In the genomic region with DNA sequence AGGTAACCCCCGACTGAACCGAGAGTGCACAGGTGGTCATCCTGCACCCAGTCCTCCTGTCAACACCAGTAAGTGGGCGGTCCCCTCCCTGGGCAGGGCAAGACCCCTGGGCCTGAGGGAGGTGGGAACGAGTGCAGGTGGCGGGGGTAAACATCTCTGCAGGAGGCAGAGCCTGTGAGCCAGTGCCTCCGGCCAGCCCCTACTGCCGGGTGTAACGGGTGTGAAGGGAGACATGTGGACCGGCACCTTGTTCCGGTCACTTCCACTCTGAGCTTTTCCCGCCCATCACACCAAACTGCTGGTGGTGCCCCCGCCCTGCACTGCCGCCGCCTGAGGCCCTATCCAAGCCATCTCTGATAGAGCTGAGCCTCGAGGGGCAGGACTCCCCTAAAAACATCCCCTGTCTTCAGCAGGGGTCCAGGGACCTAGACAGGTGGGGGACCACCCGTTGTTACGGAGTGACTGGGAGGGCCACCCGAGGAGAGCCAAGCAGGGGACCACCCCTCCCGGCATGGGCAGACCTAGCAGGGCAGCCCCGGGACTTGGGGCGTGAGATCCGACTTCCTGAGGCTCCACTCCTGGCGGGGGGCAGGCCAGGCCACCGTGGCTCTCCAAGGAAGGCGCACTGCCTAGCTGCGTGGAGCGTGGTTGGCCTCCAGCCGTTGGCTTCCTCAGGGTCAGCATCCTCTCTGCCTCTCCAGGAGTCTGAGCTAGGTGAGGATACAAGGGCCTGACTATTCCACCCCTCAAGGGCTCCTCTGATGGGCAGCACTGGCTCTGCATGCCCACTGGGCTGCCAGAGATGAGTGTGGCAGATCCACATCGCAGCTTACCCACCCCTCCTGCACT, we compare ENCODE assay signal across 25 cellular contexts. TPM values are rescaled to one million over a fixed set of nuclear protein-coding genes. Genes with fewer than 3 reads are reported as not detected.
DNase-seq lines count a peak whose midpoint lies in the region; ATAC-seq and TF ChIP-seq lines count a peak whose summit lies in the region.
"Had no signal": no experiment of that assay in that cellular context is flagged by ENCODE, and none has a peak within 500 bp of the region (broad histone marks: within the 10 kb centered on the region; RNA-seq: fewer than 3 reads in every experiment).

No MANE protein-coding gene starts in this region.

- no peak overlapping the region for H3K27ac Mint-ChIP-seq in H9
- H3K27ac Mint-ChIP-seq in stimulated activated effector memory CD8-positive, alpha-beta T cell treated with anti-CD3 and anti-CD28 coated beads, Interleukin-12 subunit alpha, Interleukin-12 subunit beta, amount 100 ng/mL, for 72 hours: peak overlapping the region; percentile 54

- TF ChIP-seq POLR2A in lower leg skin (IDR thresholded peaks at IDR 0.05): no peak

- H3K4me1 ChIP-seq in H9 (ENCODE audit: insufficient read depth, low read length): no peaks in the 10 kb centered on the region
- H3K4me1 ChIP-seq: parathyroid adenoma had no signal

- H3K79me2 ChIP-seq in H9 (ENCODE audit: insufficient read depth, low read length): no peaks in the 10 kb centered on the region
- H3K79me2 ChIP-seq: parathyroid adenoma had no signal

- no peak overlapping the region for H3T11ph ChIP-seq in H9 (ENCODE audit: low read length)

- H3K4me1 Mint-ChIP-seq in H9: peaks cover 11 to 14% of the 10 kb centered on the region in 2 experiments
- peaks cover 46% of the 10 kb centered on the region for H3K4me1 Mint-ChIP-seq in stimulated activated effector memory CD8-positive, alpha-beta T cell treated with anti-CD3 and anti-CD28 coated beads, Interleukin-12 subunit alpha, Interleukin-12 subunit beta, amount 100 ng/mL, for 72 hours

- no peak overlapping the region for H2AFZ ChIP-seq in H9 (ENCODE audit: low read length)
- H2AFZ ChIP-seq: parathyroid adenoma had no signal

- H2BK20ac ChIP-seq in H9 (ENCODE audit: low read depth, low read length, poor library complexity, severe bottlenecking): no peak overlapping the region

- H3K79me1 ChIP-seq in H9 (ENCODE audit: insufficient read depth, low read depth, low read length, poor library complexity, severe bottlenecking): no peaks in the 10 kb centered on the region

- no peak overlapping the region for H3K27ac ChIP-seq in H9 (ENCODE audit: insufficient read length, low read depth, low read length)
- H3K27ac ChIP-seq: parathyroid adenoma, right lobe of liver, stomach, upper lobe of left lung, VCaP had no signal

- no peak overlapping the region for H2AK5ac ChIP-seq in H9 (ENCODE audit: insufficient read length, low read length)

- WGBS in H9 (ENCODE audit: extremely low coverage, insufficient read length, low lambda C conversion rate): no CpG with 5 or more reads among the region's 29 CpGs
- WGBS in lower leg skin, 2 donors: 81 to 86% methylated on average over 16 to 27 of the region's 29 CpGs

- H4K91ac ChIP-seq in H9 (ENCODE audit: insufficient read length, low read depth, low read length): no peak overlapping the region

- H3K23ac ChIP-seq in H9 (ENCODE audit: insufficient read length, low read depth, low read length): no peak overlapping the region

- no peak overlapping the region for H2BK12ac ChIP-seq in H9 (ENCODE audit: insufficient read length, low read depth, low read length)

- H4K5ac ChIP-seq in H9 (ENCODE audit: insufficient read length, low read depth, low read length): no peak overlapping the region

- no peaks in the 10 kb centered on the region for H4K20me1 ChIP-seq in H9 (ENCODE audit: control insufficient read depth, insufficient read depth, insufficient read length)

- no peak overlapping the region for H3K56ac ChIP-seq in H9 (ENCODE audit: insufficient read length, low read depth, low read length)

- DNase-seq in AG08396 (ENCODE audit: low spot score) (peak; percentile 4), H9 (peak; percentile 25), lower leg skin (ENCODE audit: low spot score in 2 of 2) (peak; percentile 10 to 80), cerebellum (ENCODE audit: low spot score) (no peak), foreskin melanocyte (no peak)
- no peak for DNase-seq in stimulated activated effector memory CD8-positive, alpha-beta T cell treated with anti-CD3 and anti-CD28 coated beads, Interleukin-12 subunit alpha, Interleukin-12 subunit beta, amount 100 ng/mL, for 72 hours (ENCODE audit: low spot score in 2 of 2)
- DNase-seq in effector CD4-positive, alpha-beta T cell: no peak
- DNase-seq: activated gamma-delta T cell; activated T-cell treated with anti-CD3 and anti-CD28 coated beads for 4 hours; cerebellar nuclear complex; effector CD8-positive, alpha-beta T cell; erythroblast; midbrain; natural killer cell; NCI-H1092 treated with DMSO at 0.1 percent for 48 hours; NCI-H2029 treated with DMSO at 0.1 percent for 48 hours; NCI-H345; NCI-H774; stimulated activated CD4-positive, alpha-beta T cell treated with anti-CD3 and anti-CD28 coated beads, Interleukin-15, amount 100 ng/mL, for 24 hours; stomach had no signal

- no peak overlapping the region for H3K14ac ChIP-seq in H9 (ENCODE audit: insufficient read depth, low read length)

- H2BK120ac ChIP-seq in H9 (ENCODE audit: low read depth, low read length, poor library complexity, severe bottlenecking): no peak overlapping the region

- no peak overlapping the region for H2BK15ac ChIP-seq in H9 (ENCODE audit: low read depth, low read length)

- ATAC-seq in stimulated activated effector memory CD8-positive, alpha-beta T cell treated with anti-CD3 and anti-CD28 coated beads, Interleukin-12 subunit alpha, Interleukin-12 subunit beta, amount 100 ng/mL, for 72 hours: no peak
- ATAC-seq: heart left ventricle, natural killer cell, right lobe of liver had no signal

- H3K9me3 ChIP-seq in H9 (ENCODE audit: control insufficient read depth, low read depth, low read length): no peaks in the 10 kb centered on the region
- H3K9me3 ChIP-seq: heart left ventricle, right lobe of liver, stomach, upper lobe of left lung had no signal

- no peak overlapping the region for H3K9ac ChIP-seq in H9 (ENCODE audit: extremely low read depth, insufficient read length, low read length)
- H3K9ac ChIP-seq: parathyroid adenoma had no signal

- intact Hi-C loops in lower leg skin (cut with DNase I; ENCODE audit: low total_unique reads): loop anchor here (5.0 to 10.0 kb wide), 2 partner anchors 293 to 376 kb away; no protein-coding TSS in a partner anchor

- H3K4ac ChIP-seq in H9 (ENCODE audit: low read depth, low read length): no peak overlapping the region

- H3K4me2 ChIP-seq in H9 (ENCODE audit: insufficient read depth, insufficient read length, low read length): no peak overlapping the region

- H3K4me3 Mint-ChIP-seq in H9: no peak overlapping the region
- H3K4me3 Mint-ChIP-seq in stimulated activated effector memory CD8-positive, alpha-beta T cell treated with anti-CD3 and anti-CD28 coated beads, Interleukin-12 subunit alpha, Interleukin-12 subunit beta, amount 100 ng/mL, for 72 hours: no peak overlapping the region
- H3K4me3 Mint-ChIP-seq: natural killer cell had no signal

- no peak overlapping the region for H3K4me3 ChIP-seq in lower leg skin (ENCODE audit: low read depth, poor library complexity, severe bottlenecking)
- H3K4me3 ChIP-seq: heart left ventricle, right lobe of liver, stomach, upper lobe of left lung had no signal

- H3K27me3 Mint-ChIP-seq in H9 (ENCODE audit: low read depth): peaks cover 17% of the 10 kb centered on the region

- no peaks in the 10 kb centered on the region; a peak in 1 of 5 replicates for H3K9me3 Mint-ChIP-seq in H9
- H3K9me3 Mint-ChIP-seq in stimulated activated effector memory CD8-positive, alpha-beta T cell treated with anti-CD3 and anti-CD28 coated beads, Interleukin-12 subunit alpha, Interleukin-12 subunit beta, amount 100 ng/mL, for 72 hours: no peaks in the 10 kb centered on the region
- H3K9me3 Mint-ChIP-seq: natural killer cell had no signal

- no peaks in the 10 kb centered on the region for H3K36me3 Mint-ChIP-seq in H9 (ENCODE audit: insufficient read depth in 1 of 3, low read depth in 3 of 3)
- H3K36me3 Mint-ChIP-seq in stimulated activated effector memory CD8-positive, alpha-beta T cell treated with anti-CD3 and anti-CD28 coated beads, Interleukin-12 subunit alpha, Interleukin-12 subunit beta, amount 100 ng/mL, for 72 hours: no peaks in the 10 kb centered on the region
- H3K36me3 Mint-ChIP-seq: natural killer cell had no signal

- no peaks in the 10 kb centered on the region for H3K27me3 ChIP-seq in H9 (ENCODE audit: insufficient read depth, low read length)
- H3K27me3 ChIP-seq: heart left ventricle, right lobe of liver, stomach, upper lobe of left lung had no signal

- no peak overlapping the region for H2BK5ac ChIP-seq in H9 (ENCODE audit: insufficient read length, low read length)

- H3K18ac ChIP-seq in H9 (ENCODE audit: insufficient read length, low read depth, low read length): no peak overlapping the region

- TF ChIP-seq CTCF in H9 (conservative IDR thresholded peaks at IDR 0.05): no peak
- no peak for TF ChIP-seq CTCF in lower leg skin (IDR thresholded peaks at IDR 0.05)

- no peaks in the 10 kb centered on the region for H3K23me2 ChIP-seq in H9 (ENCODE audit: insufficient read length, low read depth, low read length, poor library complexity, severe bottlenecking)

- H4K8ac ChIP-seq in H9 (replicated peaks; ENCODE audit: insufficient read length, low read depth, low read length): no peak overlapping the region

RNA-seq across cellular contexts. Expression of a gene that starts 43.8 kb away (rescaled TPM):
- 60.9 and 61.9 TPM in 2 replicates for total RNA-seq in H9 (2021)
- 10 to 100 TPM; 16.4 to 47.7 (median 22.5) TPM for total RNA-seq in lower leg skin
- 97.4 TPM for total RNA-seq in cerebellum

Comparison
In these comparisons a context has a peak if more than half of its experiments do, and no peak if none do; other contexts are left out.
1. DNase-seq: peak in AG08396 (single experiment), H9 (single experiment) and lower leg skin (2 of 2); none in stimulated activated effector memory CD8-positive, alpha-beta T cell treated with anti-CD3 and anti-CD28 coated beads, Interleukin-12 subunit alpha, Interleukin-12 subunit beta, amount 100 ng/mL, for 72 hours (0 of 2), effector CD4-positive, alpha-beta T cell (single experiment), cerebellum (single experiment) and foreskin melanocyte (single experiment).